Comparison of ENCODE assay signal across 11 cellular contexts in the genomic region with DNA sequence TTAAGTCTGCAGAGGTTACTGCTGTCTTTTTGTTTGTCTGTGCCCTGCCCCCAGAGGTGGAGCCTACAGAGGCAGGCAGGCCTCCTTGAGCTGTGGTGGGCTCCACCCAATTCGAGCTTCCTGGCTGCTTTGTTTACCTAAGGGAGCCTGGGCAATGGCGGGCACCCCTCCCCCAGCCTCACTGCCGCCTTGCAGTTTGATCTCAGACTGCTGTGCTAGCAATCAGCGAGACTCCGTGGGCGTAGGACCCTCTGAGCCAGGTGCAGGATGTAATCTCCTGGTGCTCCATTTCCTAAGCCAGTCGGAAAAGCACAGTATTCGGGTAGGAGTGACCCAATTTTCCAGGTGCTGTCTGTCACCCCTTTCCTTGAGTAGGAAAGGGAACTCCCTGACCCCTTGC. TPM values are rescaled to one million over a fixed set of nuclear protein-coding genes. Genes with fewer than 3 reads are reported as not detected.
"Had no signal": no experiment of that assay in that cellular context is flagged by ENCODE, and none has a peak within 500 bp of the region (broad histone marks: within the 10 kb centered on the region; RNA-seq: fewer than 3 reads in every experiment).

No MANE protein-coding gene starts in this region.

RNA-seq across cellular contexts. Expression of gene CST5, which starts 22.8 kb away (rescaled TPM):
- total RNA-seq: cardiac septum, colonic mucosa, endothelial cell of umbilical vein, esophagus squamous epithelium, fibroblast of villous mesenchyme, glomerular endothelial cell, mammary epithelial cell, mononuclear cell, renal cortical epithelial cell, ureter had no signal
- polyA plus RNA-seq: endothelial cell of umbilical vein, keratinocyte had no signal
